In genomic region chr1:10897321-10897980, GRCh38 we compare ENCODE assay signal across 26 cellular contexts.
A peak's percentile ranks its signal among the peaks of the same experiment; 100 is the strongest.
DNase-seq lines count a peak whose midpoint lies in the region; ATAC-seq and TF ChIP-seq lines count a peak whose summit lies in the region.
"Had no signal": no experiment of that assay in that cellular context is flagged by ENCODE, and none has a peak within 500 bp of the region (broad histone marks: within the 10 kb centered on the region; RNA-seq: fewer than 3 reads in every experiment).

No MANE protein-coding gene starts in this region.

- H2BK120ac ChIP-seq in H9 (ENCODE audit: low read depth, low read length, poor library complexity, severe bottlenecking): no peak overlapping the region

- H3K4me2 ChIP-seq in BLaER1 (peak overlapping the region; percentile 83), H9 (ENCODE audit: insufficient read depth, insufficient read length, low read length) (no peak overlapping the region)

- intact Hi-C loops in head of caudate nucleus (cut with DNase I): no loop called here

- H3K9me3 ChIP-seq in BLaER1 (no peaks in the 10 kb centered on the region), H9 (ENCODE audit: control insufficient read depth, low read depth, low read length) (no peaks in the 10 kb centered on the region)
- H3K9me3 ChIP-seq: ascending aorta, heart right ventricle, pancreas, thoracic aorta had no signal

- H3K27ac Mint-ChIP-seq in H9 (peak overlapping the region in 1 of 3 experiments; percentile 66; a peak in 2 of 7 replicates), chondrocyte (ENCODE audit: unreplicated experiment) (no peak overlapping the region)
- no peak overlapping the region for H3K27ac Mint-ChIP-seq in T-helper 2 cell treated with Interferon-gamma antibody and Interleukin-4, amounts not matched to agents 5 μg/mL and 100 μg/mL, for 36 hours
- H3K27ac Mint-ChIP-seq: activated naive CD4-positive, alpha-beta T cell treated with anti-CD3 and anti-CD28 coated beads, Interleukin-2, amount 50 U/mL, for 24 hours; activated T-cell treated with anti-CD3 and anti-CD28 coated beads, Interleukin-2, amount 50 U/mL, for 72 hours; CD8-positive, alpha-beta T cell; memory B cell had no signal

- no peaks in the 10 kb centered on the region; a peak in 1 of 5 replicates for H3K9me3 Mint-ChIP-seq in H9
- no peaks in the 10 kb centered on the region for H3K9me3 Mint-ChIP-seq in chondrocyte (ENCODE audit: low read depth)
- no peaks in the 10 kb centered on the region for H3K9me3 Mint-ChIP-seq in T-helper 2 cell treated with Interferon-gamma antibody and Interleukin-4, amounts not matched to agents 5 μg/mL and 100 μg/mL, for 36 hours
- H3K9me3 Mint-ChIP-seq: activated naive CD4-positive, alpha-beta T cell treated with anti-CD3 and anti-CD28 coated beads, Interleukin-2, amount 50 U/mL, for 24 hours; activated T-cell treated with anti-CD3 and anti-CD28 coated beads, Interleukin-2, amount 50 U/mL, for 72 hours; CD8-positive, alpha-beta T cell; naive thymus-derived CD4-positive, alpha-beta T cell had no signal

- H4K91ac ChIP-seq in H9 (ENCODE audit: insufficient read length, low read depth, low read length): peak overlapping the region; percentile 87

- no peak overlapping the region for H2BK20ac ChIP-seq in H9 (ENCODE audit: low read depth, low read length, poor library complexity, severe bottlenecking)

- no peak overlapping the region for H3K56ac ChIP-seq in H9 (ENCODE audit: insufficient read length, low read depth, low read length)

- no peak overlapping the region for H2BK15ac ChIP-seq in H9 (ENCODE audit: low read depth, low read length)

- no peak overlapping the region for H3K18ac ChIP-seq in H9 (ENCODE audit: insufficient read length, low read depth, low read length)

- DNase-seq in H9: no peak
- DNase-seq in chondrocyte (ENCODE audit: low spot score): peak; percentile 59
- peak; percentile 22 for DNase-seq in left kidney (ENCODE audit: low read depth, low spot score)
- no peak for DNase-seq in T-helper 2 cell treated with Interferon-gamma antibody and Interleukin-4, amounts not matched to agents 5 μg/mL and 100 μg/mL, for 36 hours (ENCODE audit: low spot score)
- DNase-seq in SHP77 (lab: John Stamatoyannopoulos, UW): no peak
- no peak for DNase-seq in head of caudate nucleus
- DNase-seq: activated CD4-positive, CD25-positive, alpha-beta regulatory T cell treated with anti-CD3 and anti-CD28 coated beads, Interleukin-2, amount 50 U/mL, for 72 hours; activated T-cell treated with anti-CD3 and anti-CD28 coated beads, Interleukin-2, amount 50 U/mL, for 72 hours; CD8-positive, alpha-beta T cell; effector memory CD4-positive, alpha-beta T cell; GOT3; heart right ventricle; naive thymus-derived CD4-positive, alpha-beta T cell; NCI-H1105; NCI-H2081 treated with DMSO at 0.1 percent for 48 hours; NCI-H510A; pancreas; RPMI8226; SW 1271 had no signal

- no peak overlapping the region for H2AK5ac ChIP-seq in H9 (ENCODE audit: insufficient read length, low read length)

- H4K8ac ChIP-seq in H9 (replicated peaks; ENCODE audit: insufficient read length, low read depth, low read length): no peak overlapping the region

- H4K20me1 ChIP-seq in BLaER1 (peaks cover 30% of the 10 kb centered on the region; the same call in 1 of the 2 replicates), H9 (ENCODE audit: control insufficient read depth, insufficient read depth, insufficient read length) (no peaks in the 10 kb centered on the region)

- no peaks in the 10 kb centered on the region for H3K36me3 ChIP-seq in BLaER1
- H3K36me3 ChIP-seq: ascending aorta, heart right ventricle, pancreas, thoracic aorta had no signal

- TF ChIP-seq CTCF in H9 (conservative IDR thresholded peaks at IDR 0.05) (no peak), chondrocyte (IDR thresholded peaks at IDR 0.05) (no peak)

- ATAC-seq in HG03045 (IDR thresholded peaks at IDR 0.05; ENCODE audit: unreplicated experiment): no peak
- ATAC-seq: activated T-cell treated with anti-CD3 and anti-CD28 coated beads, Interleukin-2, amount 50 U/mL, for 72 hours; CD8-positive, alpha-beta T cell; naive thymus-derived CD4-positive, alpha-beta T cell; pancreas; sciatic nerve had no signal

- H3K36me3 Mint-ChIP-seq in H9 (ENCODE audit: insufficient read depth in 1 of 3, low read depth in 3 of 3) (no peaks in the 10 kb centered on the region), chondrocyte (ENCODE audit: low read depth) (no peaks in the 10 kb centered on the region)
- no peaks in the 10 kb centered on the region for H3K36me3 Mint-ChIP-seq in T-helper 2 cell treated with Interferon-gamma antibody and Interleukin-4, amounts not matched to agents 5 μg/mL and 100 μg/mL, for 36 hours (ENCODE audit: low read depth)
- H3K36me3 Mint-ChIP-seq: activated naive CD4-positive, alpha-beta T cell treated with anti-CD3 and anti-CD28 coated beads, Interleukin-2, amount 50 U/mL, for 24 hours; CD8-positive, alpha-beta T cell; memory B cell; naive thymus-derived CD4-positive, alpha-beta T cell had no signal

- H3K23ac ChIP-seq in H9 (ENCODE audit: insufficient read length, low read depth, low read length): no peak overlapping the region

- peaks cover 4% of the 10 kb centered on the region for H3K27me3 Mint-ChIP-seq in H9 (ENCODE audit: low read depth)
- peaks cover under 1% of the 10 kb centered on the region for H3K27me3 Mint-ChIP-seq in chondrocyte (ENCODE audit: low read depth)
- H3K27me3 Mint-ChIP-seq in T-helper 2 cell treated with Interferon-gamma antibody and Interleukin-4, amounts not matched to agents 5 μg/mL and 100 μg/mL, for 36 hours (ENCODE audit: low read depth): peaks cover under 1% of the 10 kb centered on the region
- H3K27me3 Mint-ChIP-seq: activated naive CD4-positive, alpha-beta T cell treated with anti-CD3 and anti-CD28 coated beads, Interleukin-2, amount 50 U/mL, for 24 hours had no signal

- H3K4ac ChIP-seq in H9 (ENCODE audit: low read depth, low read length): no peak overlapping the region; the same call in 1 of the 2 replicates

- no CpG with 5 or more reads among the region's 13 CpGs for WGBS in H9 (ENCODE audit: extremely low coverage, insufficient read length, low lambda C conversion rate)

- no peak overlapping the region for H4K5ac ChIP-seq in H9 (ENCODE audit: insufficient read length, low read depth, low read length)

- H3K79me1 ChIP-seq in H9 (ENCODE audit: insufficient read depth, low read depth, low read length, poor library complexity, severe bottlenecking): no peaks in the 10 kb centered on the region

- H3K4me1 ChIP-seq in BLaER1 (peaks cover 44% of the 10 kb centered on the region), H9 (ENCODE audit: insufficient read depth, low read length) (peaks cover 6% of the 10 kb centered on the region; the same call in 1 of the 2 replicates)
- H3K4me1 ChIP-seq: ascending aorta, heart right ventricle, pancreas had no signal

- no peak overlapping the region for H3K4me3 Mint-ChIP-seq in H9
- H3K4me3 Mint-ChIP-seq in chondrocyte (ENCODE audit: unreplicated experiment): no peak overlapping the region
- no peak overlapping the region for H3K4me3 Mint-ChIP-seq in T-helper 2 cell treated with Interferon-gamma antibody and Interleukin-4, amounts not matched to agents 5 μg/mL and 100 μg/mL, for 36 hours
- H3K4me3 Mint-ChIP-seq: activated naive CD4-positive, alpha-beta T cell treated with anti-CD3 and anti-CD28 coated beads, Interleukin-2, amount 50 U/mL, for 24 hours; activated T-cell treated with anti-CD3 and anti-CD28 coated beads, Interleukin-2, amount 50 U/mL, for 72 hours; CD8-positive, alpha-beta T cell; memory B cell; naive thymus-derived CD4-positive, alpha-beta T cell had no signal

- H3K23me2 ChIP-seq in H9 (ENCODE audit: insufficient read length, low read depth, low read length, poor library complexity, severe bottlenecking): no peaks in the 10 kb centered on the region

- no peak overlapping the region for H3K27ac ChIP-seq in BLaER1
- H3K27ac ChIP-seq in H9 (ENCODE audit: insufficient read length, low read depth, low read length): no peak overlapping the region
- H3K27ac ChIP-seq: ascending aorta, heart right ventricle, pancreas, thoracic aorta had no signal

- no peak overlapping the region for H3K4me3 ChIP-seq in BLaER1
- H3K4me3 ChIP-seq: ascending aorta, heart right ventricle, pancreas, thoracic aorta had no signal

- no peak overlapping the region for H3T11ph ChIP-seq in H9 (ENCODE audit: low read length)

- no peak overlapping the region for H2AFZ ChIP-seq in H9 (ENCODE audit: low read length)

- H3K4me1 Mint-ChIP-seq in H9: peaks cover 22 to 37% of the 10 kb centered on the region in 2 experiments
- peaks cover 4% of the 10 kb centered on the region for H3K4me1 Mint-ChIP-seq in chondrocyte (ENCODE audit: low read depth)
- H3K4me1 Mint-ChIP-seq in T-helper 2 cell treated with Interferon-gamma antibody and Interleukin-4, amounts not matched to agents 5 μg/mL and 100 μg/mL, for 36 hours (ENCODE audit: low read depth): no peaks in the 10 kb centered on the region
- H3K4me1 Mint-ChIP-seq: activated naive CD4-positive, alpha-beta T cell treated with anti-CD3 and anti-CD28 coated beads, Interleukin-2, amount 50 U/mL, for 24 hours had no signal

- no peak overlapping the region; the same call in 1 of the 2 replicates for H3K14ac ChIP-seq in H9 (ENCODE audit: insufficient read depth, low read length)

- H2BK5ac ChIP-seq in H9 (ENCODE audit: insufficient read length, low read length): no peak overlapping the region

- H3K9ac ChIP-seq in BLaER1 (0 out of 2 replicates have a peak overlapping the region, but pooled peaks have one; percentile 40), H9 (ENCODE audit: extremely low read depth, insufficient read length, low read length) (no peak overlapping the region)

- no peaks in the 10 kb centered on the region for H3K79me2 ChIP-seq in H9 (ENCODE audit: insufficient read depth, low read length)

- no peak overlapping the region for H2BK12ac ChIP-seq in H9 (ENCODE audit: insufficient read length, low read depth, low read length)

- H3K27me3 ChIP-seq in BLaER1: peaks cover 18% of the 10 kb centered on the region
- no peaks in the 10 kb centered on the region for H3K27me3 ChIP-seq in H9 (ENCODE audit: insufficient read depth, low read length)
- H3K27me3 ChIP-seq: ascending aorta, pancreas had no signal

Comparison
In these comparisons a context has a peak if more than half of its experiments do, and no peak if none do; other contexts are left out.
1. DNase-seq: peak in chondrocyte (single experiment) and left kidney (single experiment); none in H9 (single experiment), T-helper 2 cell treated with Interferon-gamma antibody and Interleukin-4, amounts not matched to agents 5 μg/mL and 100 μg/mL, for 36 hours (single experiment), SHP77 (0 of 2) and head of caudate nucleus (0 of 42).